In the genomic region with DNA sequence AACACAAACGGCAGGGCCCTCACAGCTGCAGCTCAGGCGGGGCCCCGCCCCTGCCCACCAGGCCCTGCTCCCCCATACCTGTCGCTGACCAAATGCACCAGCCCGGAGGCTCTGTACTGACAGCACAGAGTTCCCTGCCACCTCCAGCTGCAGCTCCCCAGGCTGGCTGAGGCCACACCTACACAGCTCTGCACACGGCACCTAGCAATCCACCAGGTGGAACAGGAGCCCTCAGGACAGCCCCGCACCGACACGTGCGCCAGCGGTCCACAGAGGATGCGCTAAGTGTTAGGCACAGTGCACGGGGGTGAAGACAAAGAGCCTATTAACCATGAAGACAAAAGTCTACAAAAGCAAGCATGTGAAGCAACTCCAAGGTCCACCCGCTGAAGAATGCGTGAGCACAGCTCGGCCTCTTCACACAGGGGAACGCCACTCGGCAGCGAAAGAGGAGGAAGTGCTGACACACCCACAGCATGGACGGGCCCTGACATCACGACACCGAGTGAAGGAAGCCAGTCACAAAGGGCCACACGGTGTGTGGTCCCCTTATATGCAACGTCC, we compare ENCODE assay signal across 8 cellular contexts. TPM values are rescaled to one million over a fixed set of nuclear protein-coding genes. Genes with fewer than 3 reads are reported as not detected.
DNase-seq lines count a peak whose midpoint lies in the region; ATAC-seq and TF ChIP-seq lines count a peak whose summit lies in the region.

No MANE protein-coding gene starts in this region.

- peaks cover 24% of the 10 kb centered on the region for H3K36me3 Mint-ChIP-seq in CD4-positive, alpha-beta T cell (ENCODE audit: low read depth)
- H3K36me3 Mint-ChIP-seq in osteocyte (ENCODE audit: unreplicated experiment) = peaks cover 9% of the 10 kb centered on the region

- TF ChIP-seq CTCF in CD4-positive, alpha-beta T cell (IDR thresholded peaks at IDR 0.05) = no peak
- TF ChIP-seq CTCF in body of pancreas (IDR thresholded peaks at IDR 0.05) (no peak), osteocyte (IDR thresholded peaks at IDR 0.05) (no peak)

- no peaks in the 10 kb centered on the region for H3K27me3 ChIP-seq in CD4-positive, alpha-beta T cell (ENCODE audit: control insufficient read depth, insufficient read depth, low read length)
- H3K27me3 ChIP-seq in body of pancreas = no peaks in the 10 kb centered on the region

- H3K4me3 Mint-ChIP-seq in CD4-positive, alpha-beta T cell = peak overlapping the region; percentile 72
- H3K4me3 Mint-ChIP-seq in osteocyte (ENCODE audit: unreplicated experiment) = no peak overlapping the region

- CTCF ChIA-PET in CD4-positive, alpha-beta T cell (lab: Charles Lee) = no interaction called here

- no peak for ATAC-seq in CD4-positive, alpha-beta T cell (ENCODE audit: poor library complexity)
- peak; percentile 85 for ATAC-seq in body of pancreas
- ATAC-seq in left colon = peak; percentile 85
- no peak for ATAC-seq in HG03025 (IDR thresholded peaks at IDR 0.05; ENCODE audit: low FRiP score, unreplicated experiment)
- no peak for ATAC-seq in GM21723 (IDR thresholded peaks at IDR 0.05; ENCODE audit: unreplicated experiment)

- H3K9me3 Mint-ChIP-seq in CD4-positive, alpha-beta T cell = no peaks in the 10 kb centered on the region
- H3K9me3 Mint-ChIP-seq in osteocyte (ENCODE audit: unreplicated experiment) = no peaks in the 10 kb centered on the region

- no peak overlapping the region for H3K27ac ChIP-seq in CD4-positive, alpha-beta T cell (ENCODE audit: low read depth, low read length)
- peak overlapping the region in 3 of 4 donors; percentile 21 to 63 (median 58) for H3K27ac ChIP-seq in body of pancreas

- no peaks in the 10 kb centered on the region for H3K9me3 ChIP-seq in CD4-positive, alpha-beta T cell (ENCODE audit: control insufficient read depth, low read length)
- H3K9me3 ChIP-seq in body of pancreas = no peaks in the 10 kb centered on the region

- H3K36me3 ChIP-seq in body of pancreas (replicated peaks in 1 of 2; ENCODE audit: insufficient read depth in 1 of 2, low read depth in 2 of 2) = no peaks in the 10 kb centered on the region

- peak in 1 of 10 experiments; percentile 25 for DNase-seq in CD4-positive, alpha-beta T cell
- DNase-seq in NCI-H1105 treated with DMSO at 0.1 percent for 48 hours (lab: John Stamatoyannopoulos, UW) = peak; percentile 34
- DNase-seq in body of pancreas = peak; percentile 82 to 91 (median 86)
- peak; percentile 89 to 92 for DNase-seq in left colon
- DNase-seq in NCI-H524 (lab: John Stamatoyannopoulos, UW) = no peak
- DNase-seq in osteocyte (ENCODE audit: extremely low spot score, unreplicated experiment) = no peak

- no peak overlapping the region for H3K4me3 ChIP-seq in body of pancreas

- peaks cover 80% of the 10 kb centered on the region for H3K4me1 Mint-ChIP-seq in CD4-positive, alpha-beta T cell (ENCODE audit: low read depth)
- peaks cover 85% of the 10 kb centered on the region for H3K4me1 Mint-ChIP-seq in osteocyte (ENCODE audit: unreplicated experiment)

- intact Hi-C loops in CD4-positive, alpha-beta T cell (cut with DNase I, micrococcal nuclease) = no loop called here
- intact Hi-C loops in body of pancreas (cut with DNase I) = no loop called here
- intact Hi-C loops in left colon (cut with DNase I, micrococcal nuclease) = no loop called here

- H3K27me3 Mint-ChIP-seq in CD4-positive, alpha-beta T cell = no peaks in the 10 kb centered on the region
- H3K27me3 Mint-ChIP-seq in osteocyte (ENCODE audit: unreplicated experiment) = no peaks in the 10 kb centered on the region

- peak overlapping the region; percentile 35 for H3K27ac Mint-ChIP-seq in CD4-positive, alpha-beta T cell
- H3K27ac Mint-ChIP-seq in osteocyte (ENCODE audit: unreplicated experiment) = no peak overlapping the region

- WGBS in body of pancreas, 2 donors = 15 to 16% methylated on average over 22 to 24 of the region's 24 CpGs

- H3K4me1 ChIP-seq in body of pancreas = peaks cover 82% of the 10 kb centered on the region

- POLR2A ChIA-PET in CD4-positive, alpha-beta T cell (lab: Charles Lee) = no interaction called here

- peak in 1 of 3 donors; percentile 6 for TF ChIP-seq POLR2A in body of pancreas (IDR thresholded peaks at IDR 0.05)

RNA-seq across cellular contexts. Expression of a gene that starts 5.4 kb away (rescaled TPM):
- 10 to 100 TPM; 16.4 to 18.3 TPM for total RNA-seq in CD4-positive, alpha-beta T cell
- total RNA-seq in body of pancreas (10 to 100 TPM; 18.9 to 54.4 TPM), left colon (10 to 100 TPM; 30.3 to 30.7 TPM), osteocyte (44.8 and 47.7 TPM in 2 replicates)

Comparison
In these comparisons a context has a peak if more than half of its experiments do, and no peak if none do; other contexts are left out.
1. ATAC-seq: peak in body of pancreas (single experiment) and left colon (single experiment); none in CD4-positive, alpha-beta T cell (single experiment), HG03025 (single experiment) and GM21723 (single experiment).
2. DNase-seq: peak in NCI-H1105 treated with DMSO at 0.1 percent for 48 hours (single experiment), body of pancreas (4 of 4) and left colon (2 of 2); none in NCI-H524 (0 of 2) and osteocyte (single experiment).